In the genomic region with DNA sequence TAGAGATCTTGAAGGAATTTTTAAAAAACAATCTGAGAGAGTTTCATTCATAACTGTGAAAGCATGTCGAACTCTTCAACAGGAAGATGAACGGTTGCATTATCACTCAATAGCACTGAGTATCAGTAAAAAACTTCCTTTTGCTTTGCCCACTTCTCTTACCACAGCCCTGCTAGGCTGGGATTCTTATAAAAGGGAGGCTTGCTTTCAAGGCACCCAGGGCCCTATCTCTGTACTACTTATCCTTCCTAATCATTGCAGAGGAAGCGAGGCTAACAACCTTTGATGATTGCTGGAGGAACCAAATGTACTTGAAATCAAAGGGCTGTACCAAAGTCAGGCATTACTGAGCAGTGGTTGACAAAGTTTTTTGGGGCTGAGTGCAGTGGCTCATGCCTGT, we compare ENCODE assay signal across 1 cellular context.
TF ChIP-seq lines count a peak whose summit lies in the region.

No MANE protein-coding gene starts in this region.

TF ChIP-seq in GM23338, 12 proteins besides CTCF, POLR2A, EP300 and RAD21 (continued from another document):
- TF ChIP-seq, protein P1, sequence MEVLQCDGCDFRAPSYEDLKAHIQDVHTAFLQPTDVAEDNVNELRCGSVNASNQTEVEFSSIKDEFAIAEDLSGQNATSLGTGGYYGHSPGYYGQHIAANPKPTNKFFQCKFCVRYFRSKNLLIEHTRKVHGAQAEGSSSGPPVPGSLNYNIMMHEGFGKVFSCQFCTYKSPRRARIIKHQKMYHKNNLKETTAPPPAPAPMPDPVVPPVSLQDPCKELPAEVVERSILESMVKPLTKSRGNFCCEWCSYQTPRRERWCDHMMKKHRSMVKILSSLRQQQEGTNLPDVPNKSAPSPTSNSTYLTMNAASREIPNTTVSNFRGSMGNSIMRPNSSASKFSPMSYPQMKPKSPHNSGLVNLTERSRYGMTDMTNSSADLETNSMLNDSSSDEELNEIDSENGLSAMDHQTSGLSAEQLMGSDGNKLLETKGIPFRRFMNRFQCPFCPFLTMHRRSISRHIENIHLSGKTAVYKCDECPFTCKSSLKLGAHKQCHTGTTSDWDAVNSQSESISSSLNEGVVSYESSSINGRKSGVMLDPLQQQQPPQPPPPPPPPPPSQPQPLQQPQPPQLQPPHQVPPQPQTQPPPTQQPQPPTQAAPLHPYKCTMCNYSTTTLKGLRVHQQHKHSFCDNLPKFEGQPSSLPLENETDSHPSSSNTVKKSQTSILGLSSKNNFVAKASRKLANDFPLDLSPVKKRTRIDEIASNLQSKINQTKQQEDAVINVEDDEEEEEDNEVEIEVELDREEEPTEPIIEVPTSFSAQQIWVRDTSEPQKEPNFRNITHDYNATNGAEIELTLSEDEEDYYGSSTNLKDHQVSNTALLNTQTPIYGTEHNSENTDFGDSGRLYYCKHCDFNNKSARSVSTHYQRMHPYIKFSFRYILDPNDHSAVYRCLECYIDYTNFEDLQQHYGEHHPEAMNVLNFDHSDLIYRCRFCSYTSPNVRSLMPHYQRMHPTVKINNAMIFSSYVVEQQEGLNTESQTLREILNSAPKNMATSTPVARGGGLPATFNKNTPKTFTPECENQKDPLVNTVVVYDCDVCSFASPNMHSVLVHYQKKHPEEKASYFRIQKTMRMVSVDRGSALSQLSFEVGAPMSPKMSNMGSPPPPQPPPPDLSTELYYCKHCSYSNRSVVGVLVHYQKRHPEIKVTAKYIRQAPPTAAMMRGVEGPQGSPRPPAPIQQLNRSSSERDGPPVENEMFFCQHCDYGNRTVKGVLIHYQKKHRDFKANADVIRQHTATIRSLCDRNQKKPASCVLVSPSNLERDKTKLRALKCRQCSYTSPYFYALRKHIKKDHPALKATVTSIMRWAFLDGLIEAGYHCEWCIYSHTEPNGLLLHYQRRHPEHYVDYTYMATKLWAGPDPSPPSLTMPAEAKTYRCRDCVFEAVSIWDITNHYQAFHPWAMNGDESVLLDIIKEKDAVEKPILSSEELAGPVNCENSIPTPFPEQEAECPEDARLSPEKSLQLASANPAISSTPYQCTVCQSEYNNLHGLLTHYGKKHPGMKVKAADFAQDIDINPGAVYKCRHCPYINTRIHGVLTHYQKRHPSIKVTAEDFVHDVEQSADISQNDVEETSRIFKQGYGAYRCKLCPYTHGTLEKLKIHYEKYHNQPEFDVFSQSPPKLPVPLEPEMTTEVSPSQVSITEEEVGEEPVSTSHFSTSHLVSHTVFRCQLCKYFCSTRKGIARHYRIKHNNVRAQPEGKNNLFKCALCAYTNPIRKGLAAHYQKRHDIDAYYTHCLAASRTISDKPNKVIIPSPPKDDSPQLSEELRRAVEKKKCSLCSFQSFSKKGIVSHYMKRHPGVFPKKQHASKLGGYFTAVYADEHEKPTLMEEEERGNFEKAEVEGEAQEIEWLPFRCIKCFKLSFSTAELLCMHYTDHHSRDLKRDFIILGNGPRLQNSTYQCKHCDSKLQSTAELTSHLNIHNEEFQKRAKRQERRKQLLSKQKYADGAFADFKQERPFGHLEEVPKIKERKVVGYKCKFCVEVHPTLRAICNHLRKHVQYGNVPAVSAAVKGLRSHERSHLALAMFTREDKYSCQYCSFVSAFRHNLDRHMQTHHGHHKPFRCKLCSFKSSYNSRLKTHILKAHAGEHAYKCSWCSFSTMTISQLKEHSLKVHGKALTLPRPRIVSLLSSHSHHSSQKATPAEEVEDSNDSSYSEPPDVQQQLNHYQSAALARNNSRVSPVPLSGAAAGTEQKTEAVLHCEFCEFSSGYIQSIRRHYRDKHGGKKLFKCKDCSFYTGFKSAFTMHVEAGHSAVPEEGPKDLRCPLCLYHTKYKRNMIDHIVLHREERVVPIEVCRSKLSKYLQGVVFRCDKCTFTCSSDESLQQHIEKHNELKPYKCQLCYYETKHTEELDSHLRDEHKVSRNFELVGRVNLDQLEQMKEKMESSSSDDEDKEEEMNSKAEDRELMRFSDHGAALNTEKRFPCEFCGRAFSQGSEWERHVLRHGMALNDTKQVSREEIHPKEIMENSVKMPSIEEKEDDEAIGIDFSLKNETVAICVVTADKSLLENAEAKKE (CRISPR knock-in tag; IDR thresholded peaks at IDR 0.05), result no peak
- TF ChIP-seq, protein P2, sequence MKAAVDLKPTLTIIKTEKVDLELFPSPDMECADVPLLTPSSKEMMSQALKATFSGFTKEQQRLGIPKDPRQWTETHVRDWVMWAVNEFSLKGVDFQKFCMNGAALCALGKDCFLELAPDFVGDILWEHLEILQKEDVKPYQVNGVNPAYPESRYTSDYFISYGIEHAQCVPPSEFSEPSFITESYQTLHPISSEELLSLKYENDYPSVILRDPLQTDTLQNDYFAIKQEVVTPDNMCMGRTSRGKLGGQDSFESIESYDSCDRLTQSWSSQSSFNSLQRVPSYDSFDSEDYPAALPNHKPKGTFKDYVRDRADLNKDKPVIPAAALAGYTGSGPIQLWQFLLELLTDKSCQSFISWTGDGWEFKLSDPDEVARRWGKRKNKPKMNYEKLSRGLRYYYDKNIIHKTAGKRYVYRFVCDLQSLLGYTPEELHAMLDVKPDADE (IDR thresholded peaks at IDR 0.05), result no peak
